In the genomic region with DNA sequence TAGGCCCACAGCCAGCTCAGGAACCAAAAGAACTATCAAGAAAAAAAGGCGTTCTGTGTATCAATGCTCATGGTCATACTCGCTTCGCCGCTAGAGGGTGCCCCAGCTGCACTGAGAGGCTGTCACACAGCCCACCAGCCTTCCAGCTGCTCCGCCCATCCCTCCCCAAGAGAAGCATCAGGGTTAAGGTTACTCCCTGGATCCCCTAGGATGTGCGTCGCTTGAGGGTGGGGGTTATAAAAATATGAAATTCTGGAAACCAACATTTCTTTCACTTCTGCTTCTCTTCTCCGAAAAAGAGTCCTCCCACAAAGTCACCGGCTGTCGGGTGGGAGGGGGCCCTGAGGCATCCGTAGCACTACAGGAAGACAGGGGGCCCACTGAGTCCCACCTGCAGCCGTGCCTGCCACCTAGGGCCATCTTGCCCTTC, we compare ENCODE assay signal across 8 cellular contexts. TPM values are rescaled to one million over a fixed set of nuclear protein-coding genes. Genes with fewer than 3 reads are reported as not detected.
A peak's percentile ranks its signal among the peaks of the same experiment; 100 is the strongest.
DNase-seq lines count a peak whose midpoint lies in the region; ATAC-seq and TF ChIP-seq lines count a peak whose summit lies in the region.

No MANE protein-coding gene starts in this region.

- H3K4me3 ChIP-seq in SK-N-SH (ENCODE audit: low read depth in 2 of 2, low read length in 1 of 2): peak overlapping the region in 1 of 2 experiments; percentile 60; a peak in 1 of 4 replicates

- ATAC-seq in HG03175 (IDR thresholded peaks at IDR 0.05; ENCODE audit: unreplicated experiment): no peak

- no peak overlapping the region for H3K9ac ChIP-seq in SK-N-SH

- 2% methylated on average over 7 of the region's 12 CpGs for WGBS in SK-N-SH (ENCODE audit: low lambda C conversion rate)

- H3K4me1 ChIP-seq in SK-N-SH (ENCODE audit: control insufficient read depth in 1 of 2, insufficient read depth in 2 of 2, low read depth in 1 of 2, low read length in 1 of 2): peaks cover 0 to 5% of the 10 kb centered on the region in 2 experiments; a peak in 1 of 4 replicates

- H3K27ac ChIP-seq in SK-N-SH (ENCODE audit: low read depth in 2 of 2, low read length in 1 of 2): no peak overlapping the region

- no peaks in the 10 kb centered on the region for H3K9me3 ChIP-seq in SK-N-SH

- peak overlapping the region; percentile 74 for H3K4me2 ChIP-seq in SK-N-SH

- TF ChIP-seq EP300 in SK-N-SH (IDR thresholded peaks at IDR 0.05; ENCODE audit: borderline replicate concordance in 1 of 2, low read depth in 1 of 2, low read length in 1 of 2): no peak

- peak; percentile 80 for TF ChIP-seq RAD21 in SK-N-SH (IDR thresholded peaks at IDR 0.05; ENCODE audit: low read length)

- H3K9me2 ChIP-seq in SK-N-SH: no peaks in the 10 kb centered on the region

- H3F3A ChIP-seq in SK-N-SH (replicated peaks; ENCODE audit: insufficient read depth): peaks cover 5% of the 10 kb centered on the region

- no peak overlapping the region for H2AFZ ChIP-seq in SK-N-SH (ENCODE audit: low read depth)

- no peaks in the 10 kb centered on the region for H3K27me3 ChIP-seq in SK-N-SH (ENCODE audit: insufficient read depth)

- 0 out of 2 replicates have a peak, but pooled peaks cover 3% of the 10 kb centered on the region for H4K20me1 ChIP-seq in SK-N-SH (ENCODE audit: insufficient read depth)

- TF ChIP-seq CTCF in GM12873 (IDR thresholded peaks at IDR 0.05; ENCODE audit: insufficient read depth, low read depth, low read length, missing control alignments) (peak; percentile 97), SK-N-SH (IDR thresholded peaks at IDR 0.05) (peak; percentile 74)

- POLR2A ChIA-PET in SK-N-SH (lab: Yijun Ruan, JAX): interaction anchor here (1.0 kb wide), 1 partner anchor 17 kb away, joined by 3 read pairs; no protein-coding TSS in a partner anchor

- peaks cover 0 to 8% of the 10 kb centered on the region in 2 experiments for H3K36me3 ChIP-seq in SK-N-SH (replicated peaks in 1 of 2; ENCODE audit: control insufficient read depth in 1 of 2, insufficient read depth in 2 of 2, low read length in 1 of 2)

- DNase-seq in NAMALWA (ENCODE audit: low spot score): peak; percentile 92
- DNase-seq in SK-N-SH: peak; percentile 64
- peak; percentile 91 for DNase-seq in activated naive CD4-positive, alpha-beta T cell treated with anti-CD3 and anti-CD28 coated beads, Interleukin-2, amount 50 U/mL, for 16 hours
- peak; percentile 75 for DNase-seq in globus pallidus (ENCODE audit: low spot score)
- DNase-seq in nucleus accumbens (lab: John Stamatoyannopoulos, UW): peak in 51 of 56 donors; percentile 22 to 91 (median 60)
- DNase-seq in stromal cell of bone marrow (ENCODE audit: low read depth): peak; percentile 64

- CTCF ChIA-PET in SK-N-SH (lab: Yijun Ruan, JAX): interaction anchor here (0.6 to 4.8 kb wide), 38 partner anchors 9 to 265 kb away, joined by 3 to 37 read pairs (median 4); no protein-coding TSS in a partner anchor

- no peaks in the 10 kb centered on the region for H3K79me2 ChIP-seq in SK-N-SH (ENCODE audit: insufficient read depth)

TF ChIP-seq in SK-N-SH, 30 proteins besides CTCF, POLR2A, EP300 and RAD21:
- TF ChIP-seq SMC3 (IDR thresholded peaks at IDR 0.05; ENCODE audit: low read depth, low read length) (peak; percentile 55), RCOR1 (IDR thresholded peaks at IDR 0.05; ENCODE audit: low read length) (0 out of 2 replicates have a peak, but pooled peaks have one; percentile 21), NFIC (IDR thresholded peaks at IDR 0.05; ENCODE audit: borderline replicate concordance) (no peak), MEF2A (IDR thresholded peaks at IDR 0.05; ENCODE audit: borderline replicate concordance, low read depth) (no peak)
- TF ChIP-seq, protein P1, sequence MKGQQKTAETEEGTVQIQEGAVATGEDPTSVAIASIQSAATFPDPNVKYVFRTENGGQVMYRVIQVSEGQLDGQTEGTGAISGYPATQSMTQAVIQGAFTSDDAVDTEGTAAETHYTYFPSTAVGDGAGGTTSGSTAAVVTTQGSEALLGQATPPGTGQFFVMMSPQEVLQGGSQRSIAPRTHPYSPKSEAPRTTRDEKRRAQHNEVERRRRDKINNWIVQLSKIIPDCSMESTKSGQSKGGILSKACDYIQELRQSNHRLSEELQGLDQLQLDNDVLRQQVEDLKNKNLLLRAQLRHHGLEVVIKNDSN (IDR thresholded peaks at IDR 0.05; ENCODE audit: borderline replicate concordance, low read depth): no peak
- TF ChIP-seq, protein P2, sequence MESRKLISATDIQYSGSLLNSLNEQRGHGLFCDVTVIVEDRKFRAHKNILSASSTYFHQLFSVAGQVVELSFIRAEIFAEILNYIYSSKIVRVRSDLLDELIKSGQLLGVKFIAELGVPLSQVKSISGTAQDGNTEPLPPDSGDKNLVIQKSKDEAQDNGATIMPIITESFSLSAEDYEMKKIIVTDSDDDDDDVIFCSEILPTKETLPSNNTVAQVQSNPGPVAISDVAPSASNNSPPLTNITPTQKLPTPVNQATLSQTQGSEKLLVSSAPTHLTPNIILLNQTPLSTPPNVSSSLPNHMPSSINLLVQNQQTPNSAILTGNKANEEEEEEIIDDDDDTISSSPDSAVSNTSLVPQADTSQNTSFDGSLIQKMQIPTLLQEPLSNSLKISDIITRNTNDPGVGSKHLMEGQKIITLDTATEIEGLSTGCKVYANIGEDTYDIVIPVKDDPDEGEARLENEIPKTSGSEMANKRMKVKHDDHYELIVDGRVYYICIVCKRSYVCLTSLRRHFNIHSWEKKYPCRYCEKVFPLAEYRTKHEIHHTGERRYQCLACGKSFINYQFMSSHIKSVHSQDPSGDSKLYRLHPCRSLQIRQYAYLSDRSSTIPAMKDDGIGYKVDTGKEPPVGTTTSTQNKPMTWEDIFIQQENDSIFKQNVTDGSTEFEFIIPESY (IDR thresholded peaks at IDR 0.05; ENCODE audit: borderline replicate concordance, low read depth): no peak
TF ChIP-seq in SK-N-SH: peak in this region for 2.

RNA-seq across cellular contexts. Expression of a gene that starts 1.7 kb away (rescaled TPM):
- 3.4 and 5.4 TPM in 2 replicates for polyA plus RNA-seq in SK-N-SH (2012; rRNA removed)
- 2.0 and 3.2 TPM in 2 replicates for polyA plus RNA-seq in SK-N-SH (2012; cell fraction: cytosol; rRNA removed)
- 8.3 and 9.1 TPM in 2 replicates for polyA plus RNA-seq in SK-N-SH (2012; cell fraction: nucleus; rRNA removed)

RNA-seq across cellular contexts. Expression of a gene that starts 26.5 kb away (rescaled TPM):
- 1.1 and 1.2 TPM in 2 replicates for polyA plus RNA-seq in SK-N-SH (2012; rRNA removed)
- 0.72 and 1.3 TPM in 2 replicates for polyA plus RNA-seq in SK-N-SH (2012; cell fraction: cytosol; rRNA removed)
- 1.2 and 1.6 TPM in 2 replicates for polyA plus RNA-seq in SK-N-SH (2012; cell fraction: nucleus; rRNA removed)
